1 cellular context compared by ENCODE assay signal in the genomic region with DNA sequence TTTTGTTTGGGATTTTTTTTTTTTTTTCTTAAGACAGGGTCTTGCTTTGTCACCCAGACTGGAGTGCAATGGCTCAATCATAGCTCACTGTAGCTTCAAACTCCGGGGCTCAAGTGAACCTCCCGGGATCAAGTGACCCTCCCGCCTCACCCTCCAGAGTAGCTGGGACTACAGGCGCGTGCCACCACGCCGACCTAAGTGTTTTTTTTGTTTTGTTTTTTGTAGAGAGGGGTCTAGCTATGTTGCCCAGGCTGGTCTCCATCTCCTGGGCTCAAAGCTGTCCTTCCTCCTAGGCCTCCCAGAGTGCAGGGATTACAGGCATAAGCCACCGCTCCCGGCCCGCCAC.
TF ChIP-seq lines count a peak whose summit lies in the region.

No MANE protein-coding gene starts in this region.

TF ChIP-seq in HEK293, 187 proteins besides CTCF, POLR2A, EP300 and RAD21 (continued from another document):
- TF ChIP-seq ZNF354C (tag by site-specific recombination; IDR thresholded peaks at IDR 0.05; ENCODE audit: borderline replicate concordance, low read depth) (no peak), ZNF341 (tag by site-specific recombination; IDR thresholded peaks at IDR 0.05; ENCODE audit: low read depth) (peak; percentile 42), ZNF530 (tag by site-specific recombination; IDR thresholded peaks at IDR 0.05; ENCODE audit: low read depth) (no peak), ZNF629 (tag by site-specific recombination; IDR thresholded peaks at IDR 0.05) (no peak), ZNF37A (tag by site-specific recombination; IDR thresholded peaks at IDR 0.05) (no peak), ZNF423 (tag by site-specific recombination; IDR thresholded peaks at IDR 0.05) (no peak), ZNF311 (tag by site-specific recombination; IDR thresholded peaks at IDR 0.05; ENCODE audit: borderline replicate concordance) (no peak)
